In the genomic region with DNA sequence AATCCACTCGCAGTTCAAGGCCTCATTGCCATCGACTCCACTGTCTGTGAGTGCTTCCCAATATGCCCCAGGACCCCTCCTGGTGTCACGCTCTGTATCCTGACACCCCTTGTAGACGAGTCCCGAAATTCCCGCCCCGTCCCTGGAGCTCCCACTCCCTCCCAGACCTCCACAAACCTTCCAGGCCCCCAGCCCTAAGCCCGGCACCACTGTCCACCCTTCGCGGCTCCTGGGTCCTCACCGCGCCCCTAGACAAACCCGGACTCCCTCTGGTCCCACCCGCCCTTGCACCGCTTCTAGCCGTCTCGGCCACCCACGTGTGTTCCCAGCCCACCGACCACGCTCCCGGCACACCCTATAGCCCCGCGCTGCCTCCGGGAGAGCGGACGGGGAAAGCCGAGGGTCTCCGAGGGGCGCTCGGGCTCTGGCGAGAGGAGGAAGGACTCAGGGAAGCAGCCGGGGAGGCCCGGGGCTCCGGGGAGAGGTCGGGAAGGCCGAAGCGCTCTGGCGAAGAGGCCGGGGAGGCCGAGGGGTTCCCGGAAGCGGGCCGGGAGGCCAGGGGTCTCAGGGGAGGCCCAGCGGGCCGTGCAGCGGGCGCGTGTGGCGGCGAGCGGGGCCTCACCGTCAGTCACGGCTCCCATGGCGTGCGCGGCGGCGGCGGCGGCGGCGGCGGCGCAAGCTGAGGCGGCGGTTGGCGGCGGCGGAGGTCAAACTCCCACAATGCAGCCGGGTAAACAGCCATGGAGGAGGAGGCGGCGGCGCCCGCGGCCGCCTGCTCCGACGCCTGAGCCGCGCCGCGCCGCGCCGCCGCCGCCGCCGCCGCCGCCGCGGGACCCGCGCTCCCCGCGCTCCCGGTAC, we compare ENCODE assay signal across 8 cellular contexts. TPM values are rescaled to one million over a fixed set of nuclear protein-coding genes. Genes with fewer than 3 reads are reported as not detected.
DNase-seq lines count a peak whose midpoint lies in the region; ATAC-seq and TF ChIP-seq lines count a peak whose summit lies in the region.

A gene with protein sequence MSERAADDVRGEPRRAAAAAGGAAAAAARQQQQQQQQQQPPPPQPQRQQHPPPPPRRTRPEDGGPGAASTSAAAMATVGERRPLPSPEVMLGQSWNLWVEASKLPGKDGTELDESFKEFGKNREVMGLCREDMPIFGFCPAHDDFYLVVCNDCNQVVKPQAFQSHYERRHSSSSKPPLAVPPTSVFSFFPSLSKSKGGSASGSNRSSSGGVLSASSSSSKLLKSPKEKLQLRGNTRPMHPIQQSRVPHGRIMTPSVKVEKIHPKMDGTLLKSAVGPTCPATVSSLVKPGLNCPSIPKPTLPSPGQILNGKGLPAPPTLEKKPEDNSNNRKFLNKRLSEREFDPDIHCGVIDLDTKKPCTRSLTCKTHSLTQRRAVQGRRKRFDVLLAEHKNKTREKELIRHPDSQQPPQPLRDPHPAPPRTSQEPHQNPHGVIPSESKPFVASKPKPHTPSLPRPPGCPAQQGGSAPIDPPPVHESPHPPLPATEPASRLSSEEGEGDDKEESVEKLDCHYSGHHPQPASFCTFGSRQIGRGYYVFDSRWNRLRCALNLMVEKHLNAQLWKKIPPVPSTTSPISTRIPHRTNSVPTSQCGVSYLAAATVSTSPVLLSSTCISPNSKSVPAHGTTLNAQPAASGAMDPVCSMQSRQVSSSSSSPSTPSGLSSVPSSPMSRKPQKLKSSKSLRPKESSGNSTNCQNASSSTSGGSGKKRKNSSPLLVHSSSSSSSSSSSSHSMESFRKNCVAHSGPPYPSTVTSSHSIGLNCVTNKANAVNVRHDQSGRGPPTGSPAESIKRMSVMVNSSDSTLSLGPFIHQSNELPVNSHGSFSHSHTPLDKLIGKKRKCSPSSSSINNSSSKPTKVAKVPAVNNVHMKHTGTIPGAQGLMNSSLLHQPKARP (plus strand): TSS at position 718 of the 858 bp plus-strand sequence. CDS start 48,732 bp downstream, outside the sequence.
A gene (minus strand): TSS at position 656 of the 858 bp plus-strand sequence. CDS start 15 bp downstream, at position 641.

- TF ChIP-seq CTCF in epithelial cell of proximal tubule (conservative IDR thresholded peaks at IDR 0.05; ENCODE audit: low read depth, low read length): no peak

- no peaks in the 10 kb centered on the region for H3K27me3 ChIP-seq in mucosa of stomach (ENCODE audit: control insufficient read depth, insufficient read depth, low read length)

- H3K9me3 ChIP-seq in mucosa of stomach (ENCODE audit: control insufficient read depth, low read length): no peaks in the 10 kb centered on the region

- peak within 1 kb of the TSS; percentile 95 for H3K9ac ChIP-seq in mucosa of stomach (ENCODE audit: low read length)

- peaks cover 21% of the 10 kb centered on the region for H3K4me1 ChIP-seq in mucosa of stomach (ENCODE audit: control insufficient read depth, insufficient read depth, low read length)

- H3K4me3 ChIP-seq in epithelial cell of proximal tubule (ENCODE audit: low read depth, low read length) (peak within 1 kb of the TSS; percentile 88), mucosa of stomach (ENCODE audit: low read length) (peak within 1 kb of the TSS; percentile 90)

- peak; percentile 42 for ATAC-seq in GM18508 (IDR thresholded peaks at IDR 0.05; ENCODE audit: insufficient read depth, unreplicated experiment)
- ATAC-seq in HG02970 (IDR thresholded peaks at IDR 0.05; ENCODE audit: low FRiP score, unreplicated experiment): peak; percentile 81

- no peaks in the 10 kb centered on the region for H3K36me3 ChIP-seq in mucosa of stomach (ENCODE audit: control insufficient read depth, insufficient read depth, low read length)

- DNase-seq in 8988T (peak; percentile 72), NOMO-1 (lab: John Stamatoyannopoulos, UW; ENCODE audit: unreplicated experiment in 2 of 2) (peak; percentile 4 to 37), activated T-cell treated with anti-CD3 and anti-CD28 coated beads for 48 hours (ENCODE audit: low read depth) (peak; percentile 61), epithelial cell of proximal tubule (ENCODE audit: low read depth) (no peak)
- peak; percentile 31 to 39 for DNase-seq in stimulated activated CD8-positive, alpha-beta memory T cell treated with anti-CD3 and anti-CD28 coated beads, Interleukin-7, amount 100 ng/mL, for 48 hours (ENCODE audit: extremely low read depth in 1 of 2, low read depth in 1 of 2)

RNA-seq across cellular contexts. Expression of the first gene that starts in this region (rescaled TPM):
- total RNA-seq in epithelial cell of proximal tubule: 6.8 and 16.7 TPM in 2 replicates

RNA-seq across cellular contexts. Expression of the second gene that starts in this region (rescaled TPM):
- total RNA-seq in epithelial cell of proximal tubule: 67.3 and 76.3 TPM in 2 replicates
